In the genomic region with DNA sequence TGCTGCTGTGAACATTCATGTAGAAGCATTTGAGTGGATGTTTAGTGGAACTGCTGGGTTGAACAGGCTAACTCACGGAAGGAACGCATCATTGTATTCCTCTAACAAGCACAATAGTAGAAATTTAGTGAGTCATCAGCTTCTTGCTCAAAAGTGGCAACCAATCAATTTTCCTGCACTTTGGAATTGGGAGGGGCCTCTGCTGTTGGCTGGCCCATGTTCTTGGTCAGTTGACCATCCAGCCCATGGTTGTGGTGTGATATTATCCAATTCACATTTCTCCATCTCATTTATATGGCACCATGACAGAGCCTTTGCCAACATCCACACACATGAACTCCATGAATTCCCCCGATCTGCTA, we compare ENCODE assay signal across 8 cellular contexts.
DNase-seq lines count a peak whose midpoint lies in the region; ATAC-seq, FAIRE-seq and TF ChIP-seq lines count a peak whose summit lies in the region.

No MANE protein-coding gene starts in this region.

- H3K27ac ChIP-seq in OCI-LY1 (ENCODE audit: low read depth, low read length, poor library complexity, severe bottlenecking), result no peak overlapping the region

- no peaks in the 10 kb centered on the region for H3K9me3 ChIP-seq in OCI-LY1 (ENCODE audit: low read length)

- peaks cover 7% of the 10 kb centered on the region for H3K4me1 ChIP-seq in OCI-LY1 (ENCODE audit: insufficient read depth, low read length, severe bottlenecking)

- TF ChIP-seq POLR2A in GM12892 (IDR thresholded peaks at IDR 0.05; ENCODE audit: low read depth, low read length), result no peak

- no peaks in the 10 kb centered on the region for H3K36me3 ChIP-seq in OCI-LY1 (ENCODE audit: insufficient read depth, low read length)
- H3K36me3 ChIP-seq in bronchial epithelial cell (ENCODE audit: control insufficient read depth, insufficient read depth, low read length), result no peaks in the 10 kb centered on the region

- no peak overlapping the region for H2AFZ ChIP-seq in OCI-LY1 (ENCODE audit: low read length)

- no peak overlapping the region for H3K9ac ChIP-seq in OCI-LY1 (ENCODE audit: low read length)

- FAIRE-seq in GM12892 (lab: Jason Lieb, UNC), result peak; percentile 62
- FAIRE-seq in bronchial epithelial cell (lab: Jason Lieb, UNC), result no peak

- no peaks in the 10 kb centered on the region for H4K20me1 ChIP-seq in OCI-LY1 (ENCODE audit: insufficient read depth, low read length)

- H3K9me2 ChIP-seq in OCI-LY1 (ENCODE audit: low read depth, low read length), result no peaks in the 10 kb centered on the region

- DNase-seq in GM12892 (ENCODE audit: insufficient read length), result no peak
- DNase-seq in bronchial epithelial cell (ENCODE audit: low read depth), result peak; percentile 65
- peak; percentile 87 for DNase-seq in renal cortical epithelial cell (ENCODE audit: low read depth)
- DNase-seq in cerebellum (ENCODE audit: low spot score), result no peak
- no peak for DNase-seq in NCI-H748 treated with DMSO at 0.1 percent for 48 hours (lab: John Stamatoyannopoulos, UW)
- no peak for DNase-seq in NCI-H2171 treated with DMSO at 0.1 percent for 48 hours (lab: John Stamatoyannopoulos, UW)

- no peaks in the 10 kb centered on the region for H3F3A ChIP-seq in OCI-LY1 (ENCODE audit: insufficient read depth, low read length)

- H3K79me2 ChIP-seq in OCI-LY1 (ENCODE audit: insufficient read depth, low read length), result no peaks in the 10 kb centered on the region

- H3K27me3 ChIP-seq in OCI-LY1 (ENCODE audit: insufficient read depth, low read length) (no peaks in the 10 kb centered on the region), bronchial epithelial cell (ENCODE audit: control insufficient read depth, insufficient read depth, low read length) (no peaks in the 10 kb centered on the region)

- TF ChIP-seq CTCF in OCI-LY1 (IDR thresholded peaks at IDR 0.05; ENCODE audit: low read length) (no peak), bronchial epithelial cell (IDR thresholded peaks at IDR 0.05; ENCODE audit: insufficient read depth, low read length, severe bottlenecking) (no peak)

- H3K4me3 ChIP-seq in OCI-LY1 (ENCODE audit: low read depth, low read length, poor library complexity, severe bottlenecking), result no peak overlapping the region
- H3K4me3 ChIP-seq in bronchial epithelial cell (ENCODE audit: low read depth, low read length), result no peak overlapping the region

- ATAC-seq in HG03571 (IDR thresholded peaks at IDR 0.05; ENCODE audit: unreplicated experiment), result no peak

- H3K4me2 ChIP-seq in OCI-LY1 (ENCODE audit: low read length), result peak overlapping the region; percentile 30; the same call in 1 of the 2 replicates

Comparison
In these comparisons a context has a peak if more than half of its experiments do, and no peak if none do; other contexts are left out.
1. DNase-seq: peak in bronchial epithelial cell (single experiment) and renal cortical epithelial cell (single experiment); none in GM12892 (single experiment), cerebellum (single experiment), NCI-H748 treated with DMSO at 0.1 percent for 48 hours (single experiment) and NCI-H2171 treated with DMSO at 0.1 percent for 48 hours (single experiment).